Comparison of ENCODE assay signal across 2 cellular contexts in genomic region chr5:139065296-139065695, GRCh38.
TF ChIP-seq lines count a peak whose summit lies in the region.

No MANE protein-coding gene starts in this region.

TF ChIP-seq in A549, 52 proteins besides CTCF, POLR2A, EP300 and RAD21 (continued from another document):
- TF ChIP-seq HMGXB4 (CRISPR knock-in tag; IDR thresholded peaks at IDR 0.05; ENCODE audit: borderline replicate concordance) (no peak), ZSCAN20 (CRISPR knock-in tag; IDR thresholded peaks at IDR 0.05) (no peak), BHLHE40 (IDR thresholded peaks at IDR 0.05; ENCODE audit: low read depth, low read length) (no peak)

TF ChIP-seq in WTC11, 78 proteins besides CTCF, POLR2A, EP300 and RAD21 (continued from another document):
- TF ChIP-seq NR3C1 (CRISPR knock-in tag; conservative IDR thresholded peaks at IDR 0.05; ENCODE audit: low read depth) (no peak), ZNF138 (CRISPR knock-in tag; conservative IDR thresholded peaks at IDR 0.05) (no peak), CREB1 (CRISPR knock-in tag; IDR thresholded peaks at IDR 0.05) (no peak), PRRX2 (CRISPR knock-in tag; IDR thresholded peaks at IDR 0.05) (no peak), TEAD4 (CRISPR knock-in tag; IDR thresholded peaks at IDR 0.05) (no peak)
TF ChIP-seq in WTC11: peak in this region for 0.
